ENCODE assay signal across 9 cellular contexts in the genomic region with DNA sequence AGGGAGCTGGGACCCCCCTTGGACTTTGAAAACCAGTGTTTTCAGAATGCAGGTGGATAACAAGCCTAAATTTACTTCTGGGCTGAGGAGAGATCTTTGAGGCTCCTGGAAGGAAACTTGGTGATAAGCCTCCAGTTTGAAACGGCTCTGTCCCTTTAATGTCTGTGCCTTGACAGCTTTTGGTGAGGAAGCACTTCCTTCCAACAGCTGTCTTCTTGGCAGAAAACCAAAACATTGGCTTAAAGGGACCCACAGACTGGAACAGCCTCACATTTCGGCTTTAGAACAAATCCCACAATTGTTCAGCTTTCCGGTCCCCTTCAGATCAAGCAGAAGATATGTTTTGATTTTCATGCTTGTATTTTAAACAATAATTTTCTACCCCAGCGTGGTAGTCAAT. TPM values are rescaled to one million over a fixed set of nuclear protein-coding genes. Genes with fewer than 3 reads are reported as not detected.
DNase-seq lines count a peak whose midpoint lies in the region; ATAC-seq and TF ChIP-seq lines count a peak whose summit lies in the region.
"Had no signal": no experiment of that assay in that cellular context is flagged by ENCODE, and none has a peak within 500 bp of the region (broad histone marks: within the 10 kb centered on the region; RNA-seq: fewer than 3 reads in every experiment).

No MANE protein-coding gene starts in this region.

- DNase-seq in MV-4-11 (lab: John Stamatoyannopoulos, UW) = peak; percentile 43
- DNase-seq in dermis blood vessel endothelial cell = peak; percentile 73
- no peak for DNase-seq in mesothelial cell of epicardium (ENCODE audit: low spot score in 2 of 2, unreplicated experiment in 2 of 2)
- no peak for DNase-seq in effector memory CD8-positive, alpha-beta T cell
- DNase-seq: activated B cell treated with CpG ODN at 0.5 μM for 24 hours had no signal

- H3K4me2 ChIP-seq in BLaER1 treated with 17β-estradiol and CSF1 and Interleukin-3, amounts not matched to agents 10 nM and 100 nM = peak overlapping the region; percentile 97 to 100 (median 100)

- peaks cover 38% of the 10 kb centered on the region for H3K4me1 Mint-ChIP-seq in mesothelial cell of epicardium
- peaks cover 0 to 4% of the 10 kb centered on the region in 2 donors for H3K4me1 Mint-ChIP-seq in effector memory CD8-positive, alpha-beta T cell (ENCODE audit: low read depth in 2 of 2)

- no peak overlapping the region for H3K27ac ChIP-seq in BLaER1 treated with 17β-estradiol and CSF1 and Interleukin-3, amounts not matched to agents 10 nM and 100 nM

- H3K27ac Mint-ChIP-seq in mesothelial cell of epicardium = peak overlapping the region; percentile 92
- H3K27ac Mint-ChIP-seq in effector memory CD8-positive, alpha-beta T cell = no peak overlapping the region
- H3K27ac Mint-ChIP-seq: activated B cell treated with CpG ODN at 0.5 μM for 24 hours had no signal

- peak overlapping the region; percentile 85 for H3K4me3 Mint-ChIP-seq in mesothelial cell of epicardium
- H3K4me3 Mint-ChIP-seq in effector memory CD8-positive, alpha-beta T cell = no peak overlapping the region
- H3K4me3 Mint-ChIP-seq: activated B cell treated with CpG ODN at 0.5 μM for 24 hours had no signal

- H3K36me3 Mint-ChIP-seq in mesothelial cell of epicardium = peaks cover 25% of the 10 kb centered on the region
- no peaks in the 10 kb centered on the region for H3K36me3 Mint-ChIP-seq in effector memory CD8-positive, alpha-beta T cell (ENCODE audit: insufficient read depth)

- peaks cover 33 to 49% (median 40%) of the 10 kb centered on the region in 11 experiments for H3K27me3 ChIP-seq in BLaER1 treated with 17β-estradiol and CSF1 and Interleukin-3, amounts not matched to agents 10 nM and 100 nM

- peaks cover 0 to 32% (median 26%) of the 10 kb centered on the region in 11 experiments; a peak in 13 of 22 replicates for H4K20me1 ChIP-seq in BLaER1 treated with 17β-estradiol and CSF1 and Interleukin-3, amounts not matched to agents 10 nM and 100 nM

- peaks cover 20 to 50% (median 44%) of the 10 kb centered on the region in 10 experiments for H3K4me1 ChIP-seq in BLaER1 treated with 17β-estradiol and CSF1 and Interleukin-3, amounts not matched to agents 10 nM and 100 nM

- ATAC-seq in HG02610 (IDR thresholded peaks at IDR 0.05; ENCODE audit: unreplicated experiment) (no peak), GM18511 (IDR thresholded peaks at IDR 0.05; ENCODE audit: unreplicated experiment) (no peak), GM19395 (IDR thresholded peaks at IDR 0.05; ENCODE audit: unreplicated experiment) (no peak)
- ATAC-seq in effector memory CD8-positive, alpha-beta T cell (replicated peaks) = no peak

- H3K36me3 ChIP-seq in BLaER1 treated with 17β-estradiol and CSF1 and Interleukin-3, amounts not matched to agents 10 nM and 100 nM = peaks cover 0 to 13% (median 0%) of the 10 kb centered on the region in 11 experiments; a peak in 3 of 22 replicates

- H3K4me3 ChIP-seq in BLaER1 treated with 17β-estradiol and CSF1 and Interleukin-3, amounts not matched to agents 10 nM and 100 nM = peak overlapping the region in 4 of 10 experiments; percentile 64 to 70 (median 68); a peak in 6 of 20 replicates

- no peaks in the 10 kb centered on the region for H3K9me3 Mint-ChIP-seq in mesothelial cell of epicardium
- peaks cover 3 to 6% of the 10 kb centered on the region in 2 donors for H3K9me3 Mint-ChIP-seq in effector memory CD8-positive, alpha-beta T cell
- H3K9me3 Mint-ChIP-seq: activated B cell treated with CpG ODN at 0.5 μM for 24 hours had no signal

- no peak for TF ChIP-seq CTCF in mesothelial cell of epicardium (IDR thresholded peaks at IDR 0.05; ENCODE audit: unreplicated experiment)

- H3K27me3 Mint-ChIP-seq in mesothelial cell of epicardium (ENCODE audit: low read depth) = no peaks in the 10 kb centered on the region
- peaks cover 35 to 57% of the 10 kb centered on the region in 2 donors for H3K27me3 Mint-ChIP-seq in effector memory CD8-positive, alpha-beta T cell

- H3K9me3 ChIP-seq in BLaER1 treated with 17β-estradiol and CSF1 and Interleukin-3, amounts not matched to agents 10 nM and 100 nM (replicated peaks in 1 of 11) = no peaks in the 10 kb centered on the region

- peak overlapping the region in 1 of 11 experiments; percentile 16; a peak in 1 of 22 replicates for H3K9ac ChIP-seq in BLaER1 treated with 17β-estradiol and CSF1 and Interleukin-3, amounts not matched to agents 10 nM and 100 nM

RNA-seq across cellular contexts. Expression of gene MYCN, which starts 3.6 kb away (rescaled TPM):
- total RNA-seq in dermis blood vessel endothelial cell (12.2 and 19.6 TPM in 2 replicates), mesothelial cell of epicardium (69.1 to 79.4 TPM (median 72.5 TPM) in 3 replicates)
- total RNA-seq: activated B cell treated with CpG ODN at 0.5 μM for 24 hours had no signal

Comparison
In these comparisons a context has a peak if more than half of its experiments do, and no peak if none do; other contexts are left out.
1. DNase-seq: peak in MV-4-11 (single experiment) and dermis blood vessel endothelial cell (single experiment); none in mesothelial cell of epicardium (0 of 2) and effector memory CD8-positive, alpha-beta T cell (0 of 3).